ENCODE assay signal across 8 cellular contexts in genomic region chr11:70191495-70192140, GRCh38. TPM values are rescaled to one million over a fixed set of nuclear protein-coding genes. Genes with fewer than 3 reads are reported as not detected.
A peak's percentile ranks its signal among the peaks of the same experiment; 100 is the strongest.
DNase-seq lines count a peak whose midpoint lies in the region; ATAC-seq, FAIRE-seq and TF ChIP-seq lines count a peak whose summit lies in the region.

No MANE protein-coding gene starts in this region.

- H3K4me3 Mint-ChIP-seq in CD14-positive monocyte = peak overlapping the region in 1 of 2 donors; percentile 10
- H3K4me3 Mint-ChIP-seq in activated T-helper 2 cell treated with anti-CD3 and anti-CD28 coated beads, Interferon-gamma antibody, Interleukin-2, Interleukin-4, amounts not matched to agents 10 μg/mL and 5 μg/mL and 100 μg/mL, durations not matched to agents 14 hours and 24 hours and 36 hours (ENCODE audit: low read depth) = no peak overlapping the region

- peak; percentile 95 for ATAC-seq in HCT116
- ATAC-seq in GM21619 (IDR thresholded peaks at IDR 0.05; ENCODE audit: unreplicated experiment) = no peak
- no peak for ATAC-seq in GM21381 (IDR thresholded peaks at IDR 0.05; ENCODE audit: unreplicated experiment)

- no peak overlapping the region for H3K4ac ChIP-seq in trophoblast cell (ENCODE audit: low read depth, low read length)

- H3K14ac ChIP-seq in trophoblast cell (ENCODE audit: low read length) = no peak overlapping the region

- DNase-seq in CD14-positive monocyte (ENCODE audit: low spot score) = no peak
- peak; percentile 62 for DNase-seq in HCT116 (ENCODE audit: low read depth, low spot score)
- peak; percentile 13 for DNase-seq in RCC 7860 (ENCODE audit: low spot score)
- DNase-seq in activated T-helper 2 cell treated with anti-CD3 and anti-CD28 coated beads, Interferon-gamma antibody, Interleukin-2, Interleukin-4, amounts not matched to agents 10 μg/mL and 5 μg/mL and 100 μg/mL, durations not matched to agents 14 hours and 24 hours and 36 hours (ENCODE audit: low spot score) = peak; percentile 54
- peak; percentile 35 to 67 for DNase-seq in frontal cortex (ENCODE audit: low spot score in 2 of 2)
- peak; percentile 67 to 88 for DNase-seq in trophoblast cell

- no peak overlapping the region for H3K27ac Mint-ChIP-seq in CD14-positive monocyte
- no peak overlapping the region for H3K27ac Mint-ChIP-seq in activated T-helper 2 cell treated with anti-CD3 and anti-CD28 coated beads, Interferon-gamma antibody, Interleukin-2, Interleukin-4, amounts not matched to agents 10 μg/mL and 5 μg/mL and 100 μg/mL, durations not matched to agents 14 hours and 24 hours and 36 hours

- intact Hi-C loops in CD14-positive monocyte (cut with micrococcal nuclease) (loop anchor here (5.0 to 10.0 kb wide), 3 partner anchors 269 to 1287 kb away; partner anchors contain the start of genes IGHMBP2 (in 1 of the 2) and MRPL21 (in 1 of the 2)), HCT116 (cut with micrococcal nuclease) (loop anchor here (1.0 to 5.0 kb wide), 5 partner anchors 109 to 504 kb away; no protein-coding TSS in a partner anchor)
- intact Hi-C loops in activated T-helper 2 cell treated with anti-CD3 and anti-CD28 coated beads, Interferon-gamma antibody, Interleukin-2, Interleukin-4, amounts not matched to agents 10 μg/mL and 5 μg/mL and 100 μg/mL, durations not matched to agents 14 hours and 24 hours and 36 hours (cut with micrococcal nuclease) = loop anchor here (1.0 kb wide), 2 partner anchors 241 to 272 kb away; no protein-coding TSS in a partner anchor

- H3K9me3 Mint-ChIP-seq in CD14-positive monocyte = peaks cover 0 to 3% (median 0%) of the 10 kb centered on the region in 7 donors
- no peaks in the 10 kb centered on the region for H3K9me3 Mint-ChIP-seq in activated T-helper 2 cell treated with anti-CD3 and anti-CD28 coated beads, Interferon-gamma antibody, Interleukin-2, Interleukin-4, amounts not matched to agents 10 μg/mL and 5 μg/mL and 100 μg/mL, durations not matched to agents 14 hours and 24 hours and 36 hours

- H3K4me1 ChIP-seq in HCT116 (ENCODE audit: control insufficient read depth in 1 of 2, insufficient read depth in 2 of 2, low read length in 2 of 2) = peaks cover 0 to 15% of the 10 kb centered on the region in 2 experiments; a peak in 2 of 4 replicates
- H3K4me1 ChIP-seq in trophoblast cell (ENCODE audit: control insufficient read depth in 1 of 2, insufficient read depth in 2 of 2, low read length in 2 of 2) = no peaks in the 10 kb centered on the region

- H2AFZ ChIP-seq in HCT116 (ENCODE audit: low read depth, low read length, poor library complexity, severe bottlenecking) = peak overlapping the region; percentile 90
- H2AFZ ChIP-seq in trophoblast cell (ENCODE audit: insufficient read depth, low read length, poor library complexity) = no peak overlapping the region

- H3K9me3 ChIP-seq in HCT116 (ENCODE audit: control insufficient read depth in 1 of 2, insufficient read depth in 1 of 2, low read depth in 1 of 2, low read length in 2 of 2) = no peaks in the 10 kb centered on the region
- peaks cover 10% of the 10 kb centered on the region for H3K9me3 ChIP-seq in trophoblast cell (ENCODE audit: insufficient read depth, low read depth, low read length)

- no TSS peak for BruUV-seq in HCT116 (replicated peaks; lab: Mats Ljungman, UMichigan)

- no peaks in the 10 kb centered on the region for H4K20me1 ChIP-seq in HCT116 (ENCODE audit: insufficient read depth)

- no peaks in the 10 kb centered on the region for H3K79me1 ChIP-seq in trophoblast cell (ENCODE audit: low read length)

- no peaks in the 10 kb centered on the region for H3K36me3 ChIP-seq in HCT116 (ENCODE audit: control insufficient read depth in 1 of 2, insufficient read depth in 2 of 2, low read length in 2 of 2)
- H3K36me3 ChIP-seq in trophoblast cell (ENCODE audit: control insufficient read depth in 1 of 2, insufficient read depth in 2 of 2, low read length in 2 of 2) = no peaks in the 10 kb centered on the region

- no peak overlapping the region for H2BK120ac ChIP-seq in trophoblast cell (ENCODE audit: insufficient read depth, low read length, poor library complexity)

- H3K36me3 Mint-ChIP-seq in CD14-positive monocyte = no peaks in the 10 kb centered on the region
- H3K36me3 Mint-ChIP-seq in activated T-helper 2 cell treated with anti-CD3 and anti-CD28 coated beads, Interferon-gamma antibody, Interleukin-2, Interleukin-4, amounts not matched to agents 10 μg/mL and 5 μg/mL and 100 μg/mL, durations not matched to agents 14 hours and 24 hours and 36 hours (ENCODE audit: low read depth) = no peaks in the 10 kb centered on the region

- H3K27me3 ChIP-seq in HCT116 (ENCODE audit: insufficient read depth, low read length) (no peaks in the 10 kb centered on the region), trophoblast cell (ENCODE audit: insufficient read depth, low read length) (no peaks in the 10 kb centered on the region)

- H3K27ac ChIP-seq in HCT116 (ENCODE audit: low read depth, low read length) (no peak overlapping the region), trophoblast cell (ENCODE audit: low read depth, low read length) (no peak overlapping the region)

- H4K8ac ChIP-seq in trophoblast cell (ENCODE audit: low read depth, low read length) = no peak overlapping the region

- H3K4me1 Mint-ChIP-seq in CD14-positive monocyte = peaks cover 7% of the 10 kb centered on the region
- peaks cover 3% of the 10 kb centered on the region for H3K4me1 Mint-ChIP-seq in activated T-helper 2 cell treated with anti-CD3 and anti-CD28 coated beads, Interferon-gamma antibody, Interleukin-2, Interleukin-4, amounts not matched to agents 10 μg/mL and 5 μg/mL and 100 μg/mL, durations not matched to agents 14 hours and 24 hours and 36 hours (ENCODE audit: low read depth)

- FAIRE-seq in RCC 7860 (lab: Jason Lieb, UNC) (no peak), frontal cortex (lab: Jason Lieb, UNC) (no peak)

- H3K79me2 ChIP-seq in HCT116 (ENCODE audit: insufficient read depth, low read length) (no peaks in the 10 kb centered on the region), trophoblast cell (ENCODE audit: control insufficient read depth, insufficient read depth, low read length, poor library complexity) (no peaks in the 10 kb centered on the region)

- H3K23ac ChIP-seq in trophoblast cell (ENCODE audit: low read length) = no peak overlapping the region

- no peak overlapping the region for H3K9ac ChIP-seq in HCT116 (ENCODE audit: low read length)
- H3K9ac ChIP-seq in trophoblast cell (ENCODE audit: low read length) = no peak overlapping the region

- no peak overlapping the region for H4K91ac ChIP-seq in trophoblast cell (ENCODE audit: low read depth, low read length)

- CTCF ChIA-PET in HCT116 (lab: Charles Lee) = interaction anchor here (0.6 to 1.8 kb wide), 17 partner anchors 8 to 496 kb away, joined by 3 to 20 read pairs (median 3); partner anchors contain the start of gene FADD

- H2BK5ac ChIP-seq in trophoblast cell (ENCODE audit: low read depth, low read length, poor library complexity) = no peak overlapping the region

- TF ChIP-seq CTCF in CD14-positive monocyte (IDR thresholded peaks at IDR 0.05) (peak; percentile 75), HCT116 (IDR thresholded peaks at IDR 0.05 in 2 of 3, conservative IDR thresholded peaks at IDR 0.05 in 1 of 3; ENCODE audit: borderline replicate concordance in 1 of 3, insufficient read depth in 1 of 3, low read depth in 2 of 3, low read length in 2 of 3) (peak; percentile 93 to 98 (median 95))

- no peak for TF ChIP-seq POLR2A in HCT116 (IDR thresholded peaks at IDR 0.05; ENCODE audit: borderline replicate concordance, extremely low read depth, insufficient read depth, insufficient read length)

- no peak overlapping the region for H2BK12ac ChIP-seq in trophoblast cell (ENCODE audit: low read length)

- WGBS in trophoblast cell (ENCODE audit: extremely low coverage, insufficient coverage, insufficient read length) = no CpG with 5 or more reads among the region's 22 CpGs

- peak; percentile 100 for TF ChIP-seq RAD21 in HCT116 (IDR thresholded peaks at IDR 0.05; ENCODE audit: low read depth)

- H3K9me2 ChIP-seq in HCT116 (ENCODE audit: insufficient read depth) = no peaks in the 10 kb centered on the region

- RAD21 ChIA-PET in HCT116 (lab: Charles Lee; ENCODE audit: low non-redundant PET in 1 of 2, low total read pairs in 2 of 2, uncharacterized antibody in 2 of 2, unreplicated experiment in 2 of 2) = interaction anchor here (1.0 to 1.6 kb wide), 4 partner anchors 269 to 282 kb away, joined by 3 to 8 read pairs (median 4); no protein-coding TSS in a partner anchor

- H3K27me3 Mint-ChIP-seq in CD14-positive monocyte (ENCODE audit: low read depth in 3 of 3) = peaks cover 9 to 17% (median 9%) of the 10 kb centered on the region in 3 donors
- H3K27me3 Mint-ChIP-seq in activated T-helper 2 cell treated with anti-CD3 and anti-CD28 coated beads, Interferon-gamma antibody, Interleukin-2, Interleukin-4, amounts not matched to agents 10 μg/mL and 5 μg/mL and 100 μg/mL, durations not matched to agents 14 hours and 24 hours and 36 hours (ENCODE audit: low read depth) = no peaks in the 10 kb centered on the region

- H4K12ac ChIP-seq in trophoblast cell (ENCODE audit: low read depth, low read length) = no peak overlapping the region

- POLR2A ChIA-PET in HCT116 (lab: Charles Lee) = interaction anchor here (0.9 to 1.0 kb wide), 2 partner anchors 275 to 282 kb away, joined by 3 read pairs; no protein-coding TSS in a partner anchor

- H3K4me3 ChIP-seq in HCT116 (replicated peaks in 1 of 2; ENCODE audit: low read depth in 1 of 2, low read length in 2 of 2) (no peak overlapping the region), trophoblast cell (ENCODE audit: low read depth, low read length) (no peak overlapping the region)

- no peak overlapping the region for H2AK5ac ChIP-seq in trophoblast cell (ENCODE audit: low read length)

- H3K4me2 ChIP-seq in HCT116 (ENCODE audit: low read length) = peak overlapping the region; percentile 49
- no peak overlapping the region for H3K4me2 ChIP-seq in trophoblast cell (ENCODE audit: low read length)

- H3K18ac ChIP-seq in trophoblast cell (ENCODE audit: low read length) = no peak overlapping the region

TF ChIP-seq in HCT116, 20 proteins besides CTCF, POLR2A, EP300 and RAD21 (continues in another document):
- TF ChIP-seq YY1 (IDR thresholded peaks at IDR 0.05; ENCODE audit: extremely low read depth, insufficient replicate concordance, low read depth, low read length) (peak; percentile 36), MAX (IDR thresholded peaks at IDR 0.05) (peak; percentile 63)

RNA-seq across cellular contexts. Expression of gene FADD, which starts 11.5 kb away (rescaled TPM):
- 1 to 10 TPM; 7.7 to 9.5 TPM for polyA plus RNA-seq in CD14-positive monocyte
- total RNA-seq in HCT116 (2021; ENCODE audit: unreplicated experiment) = 26.7 TPM
- 21.2 and 26.4 TPM in 2 replicates for polyA plus RNA-seq in HCT116 (2012)
- total RNA-seq in activated T-helper 2 cell treated with anti-CD3 and anti-CD28 coated beads, Interferon-gamma antibody, Interleukin-2, Interleukin-4, amounts not matched to agents 10 μg/mL and 5 μg/mL and 100 μg/mL, durations not matched to agents 14 hours and 24 hours and 36 hours = 43.0 and 44.3 TPM in 2 replicates
- 20.0 TPM for total RNA-seq in frontal cortex
- 20.0 and 20.1 TPM in 2 replicates for polyA plus RNA-seq in trophoblast cell (2013)
